In the genomic region with DNA sequence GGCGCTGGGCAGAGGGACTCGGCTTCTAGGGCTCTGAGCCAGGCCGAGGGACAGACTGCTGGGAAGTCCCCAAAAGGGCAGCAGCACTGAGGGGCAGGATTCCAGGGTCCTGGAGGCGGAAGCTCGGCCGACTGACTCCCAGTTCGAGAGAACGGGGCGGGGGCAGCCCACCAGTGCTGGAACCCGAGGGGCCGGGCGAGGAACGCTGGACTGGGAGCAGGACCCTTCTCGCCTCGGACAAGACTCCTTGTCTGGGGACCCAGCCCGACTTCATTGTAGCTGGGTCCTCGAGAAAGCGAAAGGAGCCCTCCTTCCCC, we compare ENCODE assay signal across 8 cellular contexts. TPM values are rescaled to one million over a fixed set of nuclear protein-coding genes. Genes with fewer than 3 reads are reported as not detected.
DNase-seq lines count a peak whose midpoint lies in the region; ATAC-seq and TF ChIP-seq lines count a peak whose summit lies in the region.

No MANE protein-coding gene starts in this region.

- no peak for TF ChIP-seq CTCF in heart left ventricle (IDR thresholded peaks at IDR 0.05)
- TF ChIP-seq CTCF in adrenal gland (IDR thresholded peaks at IDR 0.05), result no peak
- no peak for TF ChIP-seq CTCF in liver (IDR thresholded peaks at IDR 0.05; ENCODE audit: low read depth, low read length, missing input control)
- no peak for TF ChIP-seq CTCF in upper lobe of left lung (IDR thresholded peaks at IDR 0.05)

- no peak for TF ChIP-seq EP300 in upper lobe of left lung (IDR thresholded peaks at IDR 0.05)

- peak overlapping the region; percentile 77 to 97 (median 93) for H3K27ac ChIP-seq in heart left ventricle
- peak overlapping the region; percentile 15 to 95 (median 89) for H3K27ac ChIP-seq in adrenal gland
- H3K27ac ChIP-seq in liver (ENCODE audit: low read depth in 1 of 2, low read length in 2 of 2), result peak overlapping the region; percentile 76 to 81
- H3K27ac ChIP-seq in upper lobe of left lung, result peak overlapping the region; percentile 90 to 99 (median 95)

- H3K4me1 ChIP-seq in heart left ventricle (peaks cover 0 to 27% (median 23%) of the 10 kb centered on the region in 12 donors), adrenal gland (replicated peaks in 1 of 2) (peaks cover 13 to 24% of the 10 kb centered on the region in 2 donors), liver (ENCODE audit: control insufficient read depth in 4 of 4, insufficient read depth in 4 of 4, low read length in 3 of 4) (peaks cover 10 to 21% (median 15%) of the 10 kb centered on the region in 4 donors), upper lobe of left lung (peaks cover 22 to 29% (median 22%) of the 10 kb centered on the region in 4 donors)

- no peaks in the 10 kb centered on the region for H3K27me3 ChIP-seq in heart left ventricle
- no peaks in the 10 kb centered on the region for H3K27me3 ChIP-seq in adrenal gland
- no peaks in the 10 kb centered on the region for H3K27me3 ChIP-seq in liver (ENCODE audit: control insufficient read depth in 4 of 4, insufficient read depth in 4 of 4, low read length in 3 of 4)
- no peaks in the 10 kb centered on the region for H3K27me3 ChIP-seq in upper lobe of left lung

- H3K4me3 ChIP-seq in heart left ventricle, result peak overlapping the region; percentile 49 to 95 (median 76)
- H3K4me3 ChIP-seq in adrenal gland, result peak overlapping the region; percentile 25 to 93 (median 66)
- H3K4me3 ChIP-seq in liver (ENCODE audit: low read depth in 1 of 3, low read length in 3 of 3), result peak overlapping the region; percentile 18 to 84 (median 78)
- H3K4me3 ChIP-seq in upper lobe of left lung, result peak overlapping the region; percentile 90 to 98 (median 96)

- H3K9me3 ChIP-seq in heart left ventricle, result no peaks in the 10 kb centered on the region
- H3K9me3 ChIP-seq in adrenal gland (replicated peaks in 1 of 3), result no peaks in the 10 kb centered on the region
- H3K9me3 ChIP-seq in liver (ENCODE audit: control insufficient read depth in 4 of 4, low read length in 3 of 4), result no peaks in the 10 kb centered on the region
- no peaks in the 10 kb centered on the region for H3K9me3 ChIP-seq in upper lobe of left lung

- intact Hi-C loops in heart left ventricle (cut with DNase I) (loop anchor here (1.0 to 10.0 kb wide), 11 partner anchors 19 to 250 kb away; partner anchors contain the start of genes GP1BA (in 2 of the 10), CXCL16 (in 1 of the 10), PFN1 (in 1 of the 10) and SPAG7 (in 1 of the 10)), left ventricle myocardium superior (cut with micrococcal nuclease) (no loop called here), adrenal gland (cut with DNase I) (loop anchor here (5.0 to 10.0 kb wide), 4 partner anchors 53 to 83 kb away; partner anchors contain the start of genes CHRNE (in 1 of the 2) and GP1BA (in 1 of the 2))

- H3K36me3 ChIP-seq in heart left ventricle, result peaks cover 0 to 30% (median 19%) of the 10 kb centered on the region in 9 donors
- H3K36me3 ChIP-seq in adrenal gland (replicated peaks in 1 of 2), result peaks cover 0 to 19% of the 10 kb centered on the region in 2 donors
- H3K36me3 ChIP-seq in liver (ENCODE audit: control insufficient read depth in 4 of 4, insufficient read depth in 3 of 4, low read depth in 1 of 4, low read length in 3 of 4), result peaks cover 0 to 5% (median 3%) of the 10 kb centered on the region in 4 donors
- H3K36me3 ChIP-seq in upper lobe of left lung, result peaks cover 0 to 28% (median 13%) of the 10 kb centered on the region in 4 donors

- ATAC-seq in heart left ventricle, result no peak
- ATAC-seq in left ventricle myocardium superior, result no peak
- ATAC-seq in upper lobe of left lung (ENCODE audit: low FRiP score in 2 of 2), result peak in 1 of 2 donors; percentile 1

- TF ChIP-seq RAD21 in liver (IDR thresholded peaks at IDR 0.05), result no peak

- peak overlapping the region in 1 of 2 donors; percentile 62 for H3K9ac ChIP-seq in liver (ENCODE audit: low read depth in 1 of 2, low read length in 2 of 2)

- TF ChIP-seq POLR2A in heart left ventricle (IDR thresholded peaks at IDR 0.05), result peak in 1 of 2 donors; percentile 24
- peak in 1 of 2 donors; percentile 3 for TF ChIP-seq POLR2A in adrenal gland (IDR thresholded peaks at IDR 0.05)
- TF ChIP-seq POLR2A in upper lobe of left lung (IDR thresholded peaks at IDR 0.05), result peak in 1 of 4 donors; percentile 20

- DNase-seq in heart left ventricle, result no peak
- DNase-seq in left ventricle myocardium superior, result no peak
- DNase-seq in adrenal gland, result no peak
- DNase-seq in upper lobe of left lung, result no peak
- DNase-seq in iPS-NIHi11 (ENCODE audit: low spot score), result no peak
- DNase-seq in NCI-H2196 (lab: John Stamatoyannopoulos, UW; ENCODE audit: unreplicated experiment), result no peak
- no peak for DNase-seq in NK-92 (lab: John Stamatoyannopoulos, UW; ENCODE audit: unreplicated experiment)

- WGBS in heart left ventricle, 4 donors, result 0 to 2% (median 1%) methylated on average over 9 to 18 of the region's 18 CpGs
- WGBS in adrenal gland, 4 donors, result 0 to 3% (median 0%) methylated on average over 6 to 18 of the region's 18 CpGs
- WGBS in liver, result 3% methylated on average over 18 of the region's 18 CpGs
- 0 to 2% methylated on average over 6 to 14 of the region's 18 CpGs for WGBS in upper lobe of left lung, 2 donors

TF ChIP-seq in liver, 16 proteins besides CTCF, POLR2A, EP300 and RAD21:
- TF ChIP-seq NR2F2 (IDR thresholded peaks at IDR 0.05), result peak; percentile 81
- TF ChIP-seq, protein P1, sequence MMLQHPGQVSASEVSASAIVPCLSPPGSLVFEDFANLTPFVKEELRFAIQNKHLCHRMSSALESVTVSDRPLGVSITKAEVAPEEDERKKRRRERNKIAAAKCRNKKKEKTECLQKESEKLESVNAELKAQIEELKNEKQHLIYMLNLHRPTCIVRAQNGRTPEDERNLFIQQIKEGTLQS (IDR thresholded peaks at IDR 0.05), result no peak
TF ChIP-seq in liver: peak in this region for 1.

RNA-seq across cellular contexts. Expression of gene CAMTA2, which starts 0.2 kb away (rescaled TPM):
- total RNA-seq in heart left ventricle, result 100 to 1,000 TPM in 1 of 9 donors, 10 to 100 TPM in 8; 25.2 to 108 (median 32.4) TPM
- polyA plus RNA-seq in heart left ventricle, result 10 to 100 TPM; 41.7 to 59.4 TPM
- 35.9 TPM for total RNA-seq in left ventricle myocardium superior
- 10 to 100 TPM; 12.3 to 70.6 (median 30.8) TPM for total RNA-seq in adrenal gland
- 100 to 1,000 TPM in 1 of 3 donors, 10 to 100 TPM in 2; 26.4 to 190 (median 93.4) TPM for polyA plus RNA-seq in adrenal gland
- 1 to 10 TPM; 7.8 to 9.6 TPM for total RNA-seq in liver
- 10 to 100 TPM; 14.3 to 17.6 TPM for polyA plus RNA-seq in liver
- total RNA-seq in upper lobe of left lung, result 100 to 1,000 TPM in 2 of 6 donors, 10 to 100 TPM in 4; 27.1 to 162 (median 50.8) TPM

RNA-seq across cellular contexts. Expression of gene INCA1, which starts 9.6 kb away (rescaled TPM):
- total RNA-seq in heart left ventricle (1 to 10 TPM in 8 of 9 donors, under 1 TPM in 1; 0.75 to 4.0 (median 2.7) TPM), left ventricle myocardium superior (3.2 TPM), adrenal gland (1 to 10 TPM in 3 of 8 donors, under 1 TPM in 3, not detected in 2; 0.57 to 2.5 (median 1.2) TPM), liver (under 1 TPM; 0.28 to 0.42 TPM), upper lobe of left lung (10 to 100 TPM in 1 of 6 donors, 1 to 10 TPM in 5; 1.4 to 32.5 (median 3.1) TPM)
- polyA plus RNA-seq in heart left ventricle (1 to 10 TPM in 1 of 2 donors, under 1 TPM in 1; 0.64 to 5.1 TPM), adrenal gland (1 to 10 TPM; 1.2 to 6.2 (median 3.0) TPM), liver (under 1 TPM; 0.68 to 0.75 TPM)

RNA-seq across cellular contexts. Expression of gene KIF1C, which starts 10.0 kb away (rescaled TPM):
- 100 to 1,000 TPM; 335 to 868 (median 539) TPM for total RNA-seq in heart left ventricle
- polyA plus RNA-seq in heart left ventricle, result 100 to 1,000 TPM; 210 to 384 TPM
- total RNA-seq in left ventricle myocardium superior, result 747 TPM
- 10 to 100 TPM; 44.9 to 91.0 (median 62.6) TPM for total RNA-seq in adrenal gland
- polyA plus RNA-seq in adrenal gland, result 10 to 100 TPM; 16.2 to 40.3 (median 36.9) TPM
- 10 to 100 TPM; 19.7 to 62.2 TPM for total RNA-seq in liver
- 10 to 100 TPM; 10.4 to 53.8 TPM for polyA plus RNA-seq in liver
- total RNA-seq in upper lobe of left lung, result 100 to 1,000 TPM; 130 to 270 (median 206) TPM

RNA-seq across cellular contexts. Expression of gene SPAG7, which starts 20.1 kb away (rescaled TPM):
- total RNA-seq in heart left ventricle, result 100 to 1,000 TPM in 6 of 9 donors, 10 to 100 TPM in 3; 88.7 to 149 (median 125) TPM
- 100 to 1,000 TPM; 118 to 192 TPM for polyA plus RNA-seq in heart left ventricle
- total RNA-seq in left ventricle myocardium superior, result 151 TPM
- 10 to 100 TPM; 44.3 to 78.8 (median 63.3) TPM for total RNA-seq in adrenal gland
- 100 to 1,000 TPM in 1 of 3 donors, 10 to 100 TPM in 2; 67.1 to 114 (median 82.9) TPM for polyA plus RNA-seq in adrenal gland
- total RNA-seq in liver, result 10 to 100 TPM; 18.6 to 19.8 TPM
- 10 to 100 TPM; 32.1 to 66.3 TPM for polyA plus RNA-seq in liver
- 10 to 100 TPM; 48.2 to 66.4 (median 63.8) TPM for total RNA-seq in upper lobe of left lung

RNA-seq across cellular contexts. Expression of gene ENO3, which starts 36.8 kb away (rescaled TPM):
- total RNA-seq in heart left ventricle (1,000 to 10,000 TPM in 2 of 9 donors, 100 to 1,000 TPM in 7; 383 to 1,354 (median 668) TPM), left ventricle myocardium superior (670 TPM), adrenal gland (10 to 100 TPM in 2 of 8 donors, 1 to 10 TPM in 6; 1.6 to 13.6 (median 4.2) TPM), liver (10 to 100 TPM; 26.3 to 27.5 TPM), upper lobe of left lung (10 to 100 TPM in 3 of 6 donors, 1 to 10 TPM in 3; 4.3 to 49.2 (median 10.6) TPM)
- polyA plus RNA-seq in heart left ventricle (1,000 to 10,000 TPM in 1 of 2 donors, 100 to 1,000 TPM in 1; 253 to 1,459 TPM), adrenal gland (10 to 100 TPM in 2 of 3 donors, 1 to 10 TPM in 1; 2.5 to 64.8 (median 22.0) TPM), liver (100 to 1,000 TPM in 1 of 2 donors, 10 to 100 TPM in 1; 34.1 to 117 TPM)
